In the genomic region with DNA sequence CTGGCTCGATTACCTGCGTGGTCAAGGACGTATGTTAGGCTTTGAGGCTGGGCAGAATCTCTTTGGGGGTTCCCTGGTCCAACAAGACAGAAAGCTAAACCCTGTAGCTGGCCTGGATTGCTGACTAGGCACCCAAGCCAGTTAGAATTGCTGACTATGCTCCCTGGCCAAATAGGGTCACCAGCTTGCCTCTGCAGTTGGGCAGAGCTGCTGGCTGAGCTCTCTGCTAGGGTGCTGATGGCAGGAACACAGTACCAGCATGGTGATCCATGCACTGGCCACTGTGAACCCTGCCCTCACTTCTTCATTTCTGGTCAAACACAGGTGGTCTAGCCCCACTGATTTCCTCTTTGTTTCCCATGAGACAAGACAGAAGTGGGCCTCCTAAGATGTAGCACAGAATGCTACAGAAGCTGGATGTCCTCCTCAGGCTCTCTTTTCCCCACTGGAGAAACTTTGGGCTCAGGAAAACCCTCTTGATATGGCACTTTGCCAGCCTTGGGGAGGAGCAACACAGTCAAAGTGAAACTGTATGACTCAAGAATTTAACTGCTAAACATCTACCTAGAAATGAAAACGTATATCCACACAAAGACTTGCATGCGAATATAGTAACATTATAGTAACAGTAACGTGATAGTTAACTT, we compare ENCODE assay signal across 3 cellular contexts.
TF ChIP-seq lines count a peak whose summit lies in the region.

No MANE protein-coding gene starts in this region.

TF ChIP-seq in SK-N-SH, 30 proteins besides CTCF, POLR2A, EP300 and RAD21:
- TF ChIP-seq IRF3 (IDR thresholded peaks at IDR 0.05; ENCODE audit: low read depth, low read length) = no peak
- no peak for TF ChIP-seq PBX3 (IDR thresholded peaks at IDR 0.05)

TF ChIP-seq in H1, 55 proteins besides CTCF, POLR2A, EP300 and RAD21:
- TF ChIP-seq PHF8 (conservative IDR thresholded peaks at IDR 0.05; ENCODE audit: low read depth, low read length) (no peak), MAFK (IDR thresholded peaks at IDR 0.05; ENCODE audit: low read depth, low read length) (no peak), CHD1 (IDR thresholded peaks at IDR 0.05; ENCODE audit: low read depth, low read length) (no peak), POLR2AphosphoS5 (IDR thresholded peaks at IDR 0.05; ENCODE audit: low read depth, low read length) (no peak), KDM1A (IDR thresholded peaks at IDR 0.05; ENCODE audit: borderline replicate concordance, low read length) (no peak), NANOG (IDR thresholded peaks at IDR 0.05; ENCODE audit: insufficient read depth, low read depth, low read length, poor library complexity, severe bottlenecking) (no peak), YY1 (IDR thresholded peaks at IDR 0.05; ENCODE audit: low read depth, low read length) (no peak), SIN3A (conservative IDR thresholded peaks at IDR 0.05 in 1 of 2, IDR thresholded peaks at IDR 0.05 in 1 of 2; ENCODE audit: low read depth in 1 of 2, low read length in 2 of 2) (no peak), KDM5A (IDR thresholded peaks at IDR 0.05; ENCODE audit: low read length) (no peak), ASH2L (IDR thresholded peaks at IDR 0.05; ENCODE audit: low read length) (no peak), SUZ12 (IDR thresholded peaks at IDR 0.05; ENCODE audit: low read length) (no peak), TBP (IDR thresholded peaks at IDR 0.05; ENCODE audit: low read depth, low read length) (no peak), SRF (IDR thresholded peaks at IDR 0.05; ENCODE audit: low read depth, low read length) (no peak), ATF2 (IDR thresholded peaks at IDR 0.05; ENCODE audit: low read length) (no peak), BACH1 (IDR thresholded peaks at IDR 0.05; ENCODE audit: low read length) (no peak)

TF ChIP-seq in GM23338, 12 proteins besides CTCF, POLR2A, EP300 and RAD21:
- TF ChIP-seq NANOG (IDR thresholded peaks at IDR 0.05; ENCODE audit: borderline replicate concordance) (no peak), ZNF331 (CRISPR knock-in tag; IDR thresholded peaks at IDR 0.05; ENCODE audit: low read depth) (no peak), CREB1 (CRISPR knock-in tag; IDR thresholded peaks at IDR 0.05; ENCODE audit: low read depth) (no peak), ZNF114 (CRISPR knock-in tag; IDR thresholded peaks at IDR 0.05) (no peak), POLR2AphosphoS5 (IDR thresholded peaks at IDR 0.05; ENCODE audit: low read depth) (no peak), JUNB (IDR thresholded peaks at IDR 0.05; ENCODE audit: unreplicated experiment) (no peak), EZH2 (IDR thresholded peaks at IDR 0.05; ENCODE audit: low read depth, unreplicated experiment) (no peak)
- TF ChIP-seq, protein P1, sequence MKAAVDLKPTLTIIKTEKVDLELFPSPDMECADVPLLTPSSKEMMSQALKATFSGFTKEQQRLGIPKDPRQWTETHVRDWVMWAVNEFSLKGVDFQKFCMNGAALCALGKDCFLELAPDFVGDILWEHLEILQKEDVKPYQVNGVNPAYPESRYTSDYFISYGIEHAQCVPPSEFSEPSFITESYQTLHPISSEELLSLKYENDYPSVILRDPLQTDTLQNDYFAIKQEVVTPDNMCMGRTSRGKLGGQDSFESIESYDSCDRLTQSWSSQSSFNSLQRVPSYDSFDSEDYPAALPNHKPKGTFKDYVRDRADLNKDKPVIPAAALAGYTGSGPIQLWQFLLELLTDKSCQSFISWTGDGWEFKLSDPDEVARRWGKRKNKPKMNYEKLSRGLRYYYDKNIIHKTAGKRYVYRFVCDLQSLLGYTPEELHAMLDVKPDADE (IDR thresholded peaks at IDR 0.05) = no peak
- TF ChIP-seq, protein P2, sequence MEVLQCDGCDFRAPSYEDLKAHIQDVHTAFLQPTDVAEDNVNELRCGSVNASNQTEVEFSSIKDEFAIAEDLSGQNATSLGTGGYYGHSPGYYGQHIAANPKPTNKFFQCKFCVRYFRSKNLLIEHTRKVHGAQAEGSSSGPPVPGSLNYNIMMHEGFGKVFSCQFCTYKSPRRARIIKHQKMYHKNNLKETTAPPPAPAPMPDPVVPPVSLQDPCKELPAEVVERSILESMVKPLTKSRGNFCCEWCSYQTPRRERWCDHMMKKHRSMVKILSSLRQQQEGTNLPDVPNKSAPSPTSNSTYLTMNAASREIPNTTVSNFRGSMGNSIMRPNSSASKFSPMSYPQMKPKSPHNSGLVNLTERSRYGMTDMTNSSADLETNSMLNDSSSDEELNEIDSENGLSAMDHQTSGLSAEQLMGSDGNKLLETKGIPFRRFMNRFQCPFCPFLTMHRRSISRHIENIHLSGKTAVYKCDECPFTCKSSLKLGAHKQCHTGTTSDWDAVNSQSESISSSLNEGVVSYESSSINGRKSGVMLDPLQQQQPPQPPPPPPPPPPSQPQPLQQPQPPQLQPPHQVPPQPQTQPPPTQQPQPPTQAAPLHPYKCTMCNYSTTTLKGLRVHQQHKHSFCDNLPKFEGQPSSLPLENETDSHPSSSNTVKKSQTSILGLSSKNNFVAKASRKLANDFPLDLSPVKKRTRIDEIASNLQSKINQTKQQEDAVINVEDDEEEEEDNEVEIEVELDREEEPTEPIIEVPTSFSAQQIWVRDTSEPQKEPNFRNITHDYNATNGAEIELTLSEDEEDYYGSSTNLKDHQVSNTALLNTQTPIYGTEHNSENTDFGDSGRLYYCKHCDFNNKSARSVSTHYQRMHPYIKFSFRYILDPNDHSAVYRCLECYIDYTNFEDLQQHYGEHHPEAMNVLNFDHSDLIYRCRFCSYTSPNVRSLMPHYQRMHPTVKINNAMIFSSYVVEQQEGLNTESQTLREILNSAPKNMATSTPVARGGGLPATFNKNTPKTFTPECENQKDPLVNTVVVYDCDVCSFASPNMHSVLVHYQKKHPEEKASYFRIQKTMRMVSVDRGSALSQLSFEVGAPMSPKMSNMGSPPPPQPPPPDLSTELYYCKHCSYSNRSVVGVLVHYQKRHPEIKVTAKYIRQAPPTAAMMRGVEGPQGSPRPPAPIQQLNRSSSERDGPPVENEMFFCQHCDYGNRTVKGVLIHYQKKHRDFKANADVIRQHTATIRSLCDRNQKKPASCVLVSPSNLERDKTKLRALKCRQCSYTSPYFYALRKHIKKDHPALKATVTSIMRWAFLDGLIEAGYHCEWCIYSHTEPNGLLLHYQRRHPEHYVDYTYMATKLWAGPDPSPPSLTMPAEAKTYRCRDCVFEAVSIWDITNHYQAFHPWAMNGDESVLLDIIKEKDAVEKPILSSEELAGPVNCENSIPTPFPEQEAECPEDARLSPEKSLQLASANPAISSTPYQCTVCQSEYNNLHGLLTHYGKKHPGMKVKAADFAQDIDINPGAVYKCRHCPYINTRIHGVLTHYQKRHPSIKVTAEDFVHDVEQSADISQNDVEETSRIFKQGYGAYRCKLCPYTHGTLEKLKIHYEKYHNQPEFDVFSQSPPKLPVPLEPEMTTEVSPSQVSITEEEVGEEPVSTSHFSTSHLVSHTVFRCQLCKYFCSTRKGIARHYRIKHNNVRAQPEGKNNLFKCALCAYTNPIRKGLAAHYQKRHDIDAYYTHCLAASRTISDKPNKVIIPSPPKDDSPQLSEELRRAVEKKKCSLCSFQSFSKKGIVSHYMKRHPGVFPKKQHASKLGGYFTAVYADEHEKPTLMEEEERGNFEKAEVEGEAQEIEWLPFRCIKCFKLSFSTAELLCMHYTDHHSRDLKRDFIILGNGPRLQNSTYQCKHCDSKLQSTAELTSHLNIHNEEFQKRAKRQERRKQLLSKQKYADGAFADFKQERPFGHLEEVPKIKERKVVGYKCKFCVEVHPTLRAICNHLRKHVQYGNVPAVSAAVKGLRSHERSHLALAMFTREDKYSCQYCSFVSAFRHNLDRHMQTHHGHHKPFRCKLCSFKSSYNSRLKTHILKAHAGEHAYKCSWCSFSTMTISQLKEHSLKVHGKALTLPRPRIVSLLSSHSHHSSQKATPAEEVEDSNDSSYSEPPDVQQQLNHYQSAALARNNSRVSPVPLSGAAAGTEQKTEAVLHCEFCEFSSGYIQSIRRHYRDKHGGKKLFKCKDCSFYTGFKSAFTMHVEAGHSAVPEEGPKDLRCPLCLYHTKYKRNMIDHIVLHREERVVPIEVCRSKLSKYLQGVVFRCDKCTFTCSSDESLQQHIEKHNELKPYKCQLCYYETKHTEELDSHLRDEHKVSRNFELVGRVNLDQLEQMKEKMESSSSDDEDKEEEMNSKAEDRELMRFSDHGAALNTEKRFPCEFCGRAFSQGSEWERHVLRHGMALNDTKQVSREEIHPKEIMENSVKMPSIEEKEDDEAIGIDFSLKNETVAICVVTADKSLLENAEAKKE (CRISPR knock-in tag; IDR thresholded peaks at IDR 0.05) = no peak
